ENCODE assay signal across 8 cellular contexts in the genomic region with DNA sequence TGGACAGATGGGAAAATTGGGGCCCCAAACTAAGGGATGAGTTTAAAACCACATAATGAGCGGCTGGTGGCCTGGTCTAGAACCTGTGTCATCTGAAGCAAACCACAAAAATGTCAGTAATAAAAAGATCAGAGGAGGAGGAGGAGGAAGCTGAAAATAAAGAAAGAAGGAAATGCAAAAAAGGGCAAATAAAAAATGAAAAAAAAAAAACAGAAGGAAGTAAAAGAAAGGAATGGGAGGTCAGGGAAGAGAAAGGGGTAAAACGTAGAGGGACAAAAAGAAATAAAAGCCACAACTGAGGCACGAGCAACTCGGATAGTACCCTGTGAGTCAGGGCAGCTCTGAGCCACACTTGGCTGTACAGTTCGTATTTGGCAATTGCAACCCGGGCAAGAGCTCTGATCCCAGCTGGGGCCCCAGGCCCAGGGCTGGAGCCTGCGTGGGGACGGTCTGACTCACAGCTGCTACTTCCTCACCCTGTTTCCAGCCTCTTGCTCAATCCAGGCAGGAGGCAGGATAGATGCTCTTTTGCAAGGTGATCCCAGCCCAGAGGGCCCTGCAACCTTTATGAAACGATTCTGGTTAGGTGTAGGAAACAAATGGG.
DNase-seq lines count a peak whose midpoint lies in the region; ATAC-seq and TF ChIP-seq lines count a peak whose summit lies in the region.

No MANE protein-coding gene starts in this region.

- H3K4me1 ChIP-seq in lung (ENCODE audit: control insufficient read depth in 2 of 2, insufficient read depth in 2 of 2, low read length in 2 of 2) (peaks cover 0 to 3% of the 10 kb centered on the region in 2 donors), HAP-1 (no peaks in the 10 kb centered on the region)

- H3K27ac ChIP-seq in lung (ENCODE audit: low read depth in 1 of 2, low read length in 1 of 2) = no peak overlapping the region

- H3K36me3 ChIP-seq in lung (ENCODE audit: control insufficient read depth in 2 of 2, insufficient read depth in 2 of 2, low read length in 2 of 2) = no peaks in the 10 kb centered on the region
- no peaks in the 10 kb centered on the region for H3K36me3 ChIP-seq in HAP-1 (replicated peaks)

- no peak for TF ChIP-seq CTCF in lung (IDR thresholded peaks at IDR 0.05; ENCODE audit: control extremely low read depth, extremely low read depth)

- H3K27me3 ChIP-seq in lung (ENCODE audit: control insufficient read depth, insufficient read depth) (no peaks in the 10 kb centered on the region), HAP-1 (ENCODE audit: low read depth) (no peaks in the 10 kb centered on the region)

- DNase-seq in ACHN = peak; percentile 78
- DNase-seq in M059J (ENCODE audit: low read depth) = peak; percentile 97
- DNase-seq in cerebellar nuclear complex (lab: John Stamatoyannopoulos, UW) = peak; percentile 21 to 32
- DNase-seq in lung (ENCODE audit: low spot score) = peak; percentile 68
- DNase-seq in NCI-H2171 treated with DMSO at 0.1 percent for 48 hours (lab: John Stamatoyannopoulos, UW) = no peak
- DNase-seq in HAP-1 (ENCODE audit: low spot score in 2 of 2) = no peak
- DNase-seq in NCI-H187 treated with DMSO at 0.1 percent for 48 hours (lab: John Stamatoyannopoulos, UW) = no peak

- ATAC-seq in lung (ENCODE audit: insufficient read depth, low FRiP score) (peak; percentile 76), HG02970 (IDR thresholded peaks at IDR 0.05; ENCODE audit: low FRiP score, unreplicated experiment) (no peak)

- 19 to 45% methylated on average over 9 of the region's 9 CpGs for WGBS in lung, 2 donors

- no peak overlapping the region for H3K4me3 ChIP-seq in lung
- no peak overlapping the region for H3K4me3 ChIP-seq in HAP-1

- H3K9me3 ChIP-seq in lung (ENCODE audit: control insufficient read depth in 2 of 2, insufficient read depth in 1 of 2, low read length in 1 of 2) (peaks cover 0 to 2% of the 10 kb centered on the region in 2 donors), HAP-1 (no peaks in the 10 kb centered on the region)

- in situ Hi-C loops in ACHN (cut with HindIII; ENCODE audit: low pct_ligation_motif_present, low pct_unique_long_range_greater_than_20kb, low sequenced_read_pairs) (no loop called here), HAP-1 (cut with MboI; ENCODE audit: low sequenced_read_pairs) (no loop called here)

Comparison
In these comparisons a context has a peak if more than half of its experiments do, and no peak if none do; other contexts are left out.
1. DNase-seq: peak in ACHN (single experiment), M059J (single experiment), cerebellar nuclear complex (2 of 2) and lung (single experiment); none in NCI-H2171 treated with DMSO at 0.1 percent for 48 hours (single experiment), HAP-1 (0 of 2) and NCI-H187 treated with DMSO at 0.1 percent for 48 hours (single experiment).